1 cellular context compared by ENCODE assay signal in genomic region chr3:157830865-157831264, GRCh38.
TF ChIP-seq lines count a peak whose summit lies in the region.

No MANE protein-coding gene starts in this region.

TF ChIP-seq in H1, 55 proteins besides CTCF, POLR2A, EP300 and RAD21 (continued from another document):
- TF ChIP-seq, protein P1, sequence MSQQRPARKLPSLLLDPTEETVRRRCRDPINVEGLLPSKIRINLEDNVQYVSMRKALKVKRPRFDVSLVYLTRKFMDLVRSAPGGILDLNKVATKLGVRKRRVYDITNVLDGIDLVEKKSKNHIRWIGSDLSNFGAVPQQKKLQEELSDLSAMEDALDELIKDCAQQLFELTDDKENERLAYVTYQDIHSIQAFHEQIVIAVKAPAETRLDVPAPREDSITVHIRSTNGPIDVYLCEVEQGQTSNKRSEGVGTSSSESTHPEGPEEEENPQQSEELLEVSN (IDR thresholded peaks at IDR 0.05), result peak; percentile 29; the same call in 1 of the 2 replicates
- TF ChIP-seq MAFK (IDR thresholded peaks at IDR 0.05; ENCODE audit: low read depth, low read length) (no peak), USF2 (IDR thresholded peaks at IDR 0.05; ENCODE audit: low read length) (no peak)
TF ChIP-seq in H1: peak in this region for 1.
